ENCODE assay signal across 16 cellular contexts in genomic region chr2:177253704-177254103, GRCh38. TPM values are rescaled to one million over a fixed set of nuclear protein-coding genes. Genes with fewer than 3 reads are reported as not detected.
A peak's percentile ranks its signal among the peaks of the same experiment; 100 is the strongest.
DNase-seq lines count a peak whose midpoint lies in the region; ATAC-seq lines count a peak whose summit lies in the region.
"Had no signal": no experiment of that assay in that cellular context is flagged by ENCODE, and none has a peak within 500 bp of the region (broad histone marks: within the 10 kb centered on the region; RNA-seq: fewer than 3 reads in every experiment).

No MANE protein-coding gene starts in this region.

- peaks cover 91% of the 10 kb centered on the region for H3K4me1 Mint-ChIP-seq in activated T-cell treated with anti-CD3 and anti-CD28 coated beads, Interleukin-2, amount 50 U/mL, for 72 hours (ENCODE audit: low read depth)
- H3K4me1 Mint-ChIP-seq in T-cell = peaks cover 88 to 92% (median 91%) of the 10 kb centered on the region in 3 donors

- CTCF ChIA-PET in T-cell (lab: Charles Lee) = interaction anchor here (1.0 to 5.2 kb wide), 4 partner anchors 10 to 90 kb away, joined by 3 to 28 read pairs (median 6); partner anchors contain the start of gene NFE2L2 (in 1 of the 2)

- no peaks in the 10 kb centered on the region for H3K27me3 Mint-ChIP-seq in activated T-cell treated with anti-CD3 and anti-CD28 coated beads, Interleukin-2, amount 50 U/mL, for 72 hours (ENCODE audit: low read depth)
- no peaks in the 10 kb centered on the region for H3K27me3 Mint-ChIP-seq in T-cell
- H3K27me3 Mint-ChIP-seq: brain had no signal

- peaks cover 0 to 5% of the 10 kb centered on the region in 2 donors for H3K9me3 ChIP-seq in duodenal mucosa (ENCODE audit: control insufficient read depth in 1 of 2, low read length in 2 of 2)
- H3K9me3 ChIP-seq: esophagus muscularis mucosa had no signal

- peak overlapping the region; percentile 92 for H3K27ac Mint-ChIP-seq in activated T-cell treated with anti-CD3 and anti-CD28 coated beads, Interleukin-2, amount 50 U/mL, for 72 hours
- H3K27ac Mint-ChIP-seq in T-cell = peak overlapping the region; percentile 4 to 64

- no peaks in the 10 kb centered on the region for H3K27me3 ChIP-seq in duodenal mucosa (ENCODE audit: control insufficient read depth in 1 of 2, insufficient read depth in 2 of 2, low read length in 2 of 2)
- H3K27me3 ChIP-seq: esophagus muscularis mucosa had no signal

- ATAC-seq in activated T-cell treated with anti-CD3 and anti-CD28 coated beads, Interleukin-2, amount 50 U/mL, for 72 hours (replicated peaks in 1 of 2) = no peak
- ATAC-seq in T-cell (replicated peaks in 1 of 4) (no peak), GM21447 (IDR thresholded peaks at IDR 0.05; ENCODE audit: unreplicated experiment) (no peak)

- peak overlapping the region in 1 of 2 donors; percentile 37 for H3K9ac ChIP-seq in duodenal mucosa (ENCODE audit: low read depth in 1 of 2, low read length in 2 of 2)
- H3K9ac ChIP-seq: KMS-11 had no signal

- peaks cover 0 to 10% of the 10 kb centered on the region in 2 donors for H3K36me3 ChIP-seq in duodenal mucosa (ENCODE audit: control insufficient read depth in 1 of 2, insufficient read depth in 2 of 2, low read length in 2 of 2)
- H3K36me3 ChIP-seq: esophagus muscularis mucosa had no signal

- peaks cover 18 to 31% of the 10 kb centered on the region in 2 donors for H3K36me3 Mint-ChIP-seq in activated T-cell treated with anti-CD3 and anti-CD28 coated beads, Interleukin-2, amount 50 U/mL, for 72 hours (ENCODE audit: insufficient read depth in 2 of 2)
- H3K36me3 Mint-ChIP-seq in T-cell = peaks cover 48% of the 10 kb centered on the region

- H3K4me1 ChIP-seq in duodenal mucosa (ENCODE audit: control insufficient read depth in 1 of 2, insufficient read depth in 2 of 2, low read length in 2 of 2) = peaks cover 75 to 78% of the 10 kb centered on the region in 2 donors

- H3K27ac ChIP-seq in duodenal mucosa (ENCODE audit: low read depth, low read length) (peak overlapping the region; percentile 62), substantia nigra (ENCODE audit: low read depth, low read length, poor library complexity, severe bottlenecking) (peak overlapping the region; percentile 56)
- H3K27ac ChIP-seq: KMS-11 had no signal

- peaks cover 2 to 5% of the 10 kb centered on the region in 2 donors for H3K9me3 Mint-ChIP-seq in activated T-cell treated with anti-CD3 and anti-CD28 coated beads, Interleukin-2, amount 50 U/mL, for 72 hours
- H3K9me3 Mint-ChIP-seq in T-cell = peaks cover 0 to 4% (median 3%) of the 10 kb centered on the region in 3 donors

- peak overlapping the region in 1 of 2 donors; percentile 56 for H3K4me3 Mint-ChIP-seq in activated T-cell treated with anti-CD3 and anti-CD28 coated beads, Interleukin-2, amount 50 U/mL, for 72 hours
- H3K4me3 Mint-ChIP-seq in T-cell = peak overlapping the region in 2 of 3 donors; percentile 10 to 96
- H3K4me3 Mint-ChIP-seq: brain, nephron had no signal

- no peak for DNase-seq in activated T-cell treated with anti-CD3 and anti-CD28 coated beads, Interleukin-2, amount 50 U/mL, for 72 hours
- DNase-seq in activated T-cell treated with anti-CD3 and anti-CD28 coated beads, Interleukin-2, amount 50 U/mL, for 1 hour = no peak
- DNase-seq in T-cell (no peak), substantia nigra (lab: John Stamatoyannopoulos, UW) (no peak), GM19238 (ENCODE audit: insufficient read length, low spot score) (no peak), NK-92 (lab: John Stamatoyannopoulos, UW; ENCODE audit: unreplicated experiment) (no peak)
- DNase-seq: activated effector memory CD4-positive, alpha-beta T cell treated with Interleukin-2 at 50 U/mL for 16 hours; NCI-H1092 treated with DMSO at 0.1 percent for 48 hours; NCI-H2107; stimulated activated naive CD4-positive, alpha-beta T cell treated with Interleukin-2 at 50 U/mL for 16 hours had no signal

- POLR2A ChIA-PET in T-cell (lab: Charles Lee) = interaction anchor here (1.1 to 2.4 kb wide), 2 partner anchors 10 to 21 kb away, joined by 3 to 9 read pairs; partner anchors contain the start of gene NFE2L2 (in 1 of the 2)

- peak overlapping the region in 1 of 2 donors; percentile 31 for H3K4me3 ChIP-seq in duodenal mucosa (ENCODE audit: low read depth in 1 of 2, low read length in 2 of 2)
- H3K4me3 ChIP-seq: esophagus muscularis mucosa had no signal

RNA-seq across cellular contexts. Expression of gene NFE2L2, which starts 10.8 kb away (rescaled TPM):
- total RNA-seq in activated T-cell treated with anti-CD3 and anti-CD28 coated beads, Interleukin-2, amount 50 U/mL, for 72 hours = 10 to 100 TPM; 74.6 to 81.4 TPM
- total RNA-seq in T-cell = 10 to 100 TPM; 54.3 to 77.0 (median 73.8) TPM

RNA-seq across cellular contexts. Expression of gene HNRNPA3, which starts 41.1 kb away (rescaled TPM):
- 100 to 1,000 TPM; 140 to 148 TPM for total RNA-seq in activated T-cell treated with anti-CD3 and anti-CD28 coated beads, Interleukin-2, amount 50 U/mL, for 72 hours
- total RNA-seq in T-cell = 100 to 1,000 TPM; 134 to 220 (median 151) TPM
